9 cellular contexts compared by ENCODE assay signal in the genomic region with DNA sequence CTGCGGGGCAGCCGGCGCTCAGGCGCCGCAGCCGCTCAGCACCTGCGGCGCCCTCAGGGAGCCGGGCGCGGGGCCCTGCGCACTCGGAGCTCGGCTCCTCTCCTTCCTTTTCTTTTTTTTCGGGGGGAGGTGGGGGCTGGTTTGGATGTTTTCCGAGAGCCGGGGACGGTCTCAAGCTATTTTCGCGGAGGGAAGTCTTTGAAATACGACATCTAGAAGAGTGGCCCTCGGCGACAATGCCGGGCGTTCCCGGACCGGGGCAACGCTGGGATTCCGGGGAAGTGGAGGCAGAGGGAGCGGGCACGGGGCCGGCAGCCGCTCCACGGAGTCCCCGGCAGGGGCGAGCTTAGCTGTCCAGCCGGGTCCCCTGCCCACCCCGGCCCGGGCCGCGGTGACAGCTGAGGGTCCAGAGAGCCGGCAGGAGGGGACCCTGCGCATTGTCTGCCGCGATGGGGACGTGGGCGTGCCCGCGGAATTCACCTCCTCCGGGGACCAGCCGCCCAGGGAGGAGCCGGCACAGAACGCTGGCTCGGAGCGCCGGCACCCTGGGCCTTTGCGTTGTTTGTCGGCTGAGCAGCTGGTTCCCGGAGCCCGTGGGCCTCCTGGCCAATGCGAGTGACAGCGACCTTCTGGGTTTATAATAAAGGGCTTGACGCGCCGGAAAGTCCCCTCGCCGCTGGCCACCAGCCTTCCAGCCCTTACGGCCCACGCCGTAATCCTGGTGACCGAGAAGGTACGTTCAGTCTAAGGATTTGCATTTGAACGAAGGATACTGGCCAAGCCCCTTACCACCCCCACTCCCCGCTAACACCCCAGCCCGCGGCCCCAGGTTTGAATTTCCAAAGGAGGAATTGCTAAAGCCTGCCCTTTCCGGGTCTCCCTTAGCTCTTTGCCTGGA. TPM values are rescaled to one million over a fixed set of nuclear protein-coding genes. Genes with fewer than 3 reads are reported as not detected.
DNase-seq lines count a peak whose midpoint lies in the region; ATAC-seq and TF ChIP-seq lines count a peak whose summit lies in the region.
"Had no signal": no experiment of that assay in that cellular context is flagged by ENCODE, and none has a peak within 500 bp of the region (broad histone marks: within the 10 kb centered on the region; RNA-seq: fewer than 3 reads in every experiment).

No MANE protein-coding gene starts in this region.

- ATAC-seq in HG02759 (IDR thresholded peaks at IDR 0.05; ENCODE audit: unreplicated experiment) (peak; percentile 58), GM18519 (IDR thresholded peaks at IDR 0.05; ENCODE audit: low FRiP score, unreplicated experiment) (no peak)

- DNase-seq in OCI-LY7 (ENCODE audit: low spot score) (peak; percentile 52), activated gamma-delta T cell treated with Interleukin-2 at 50 U/mL for 16 hours (peak; percentile 48), cardiac muscle cell (ENCODE audit: low read depth in 1 of 2, low spot score in 1 of 2) (peak; percentile 25 to 51), retinal pigment epithelial cell (ENCODE audit: low read depth) (no peak), NCI-H1436 (lab: John Stamatoyannopoulos, UW) (no peak)

- H3K79me2 ChIP-seq in OCI-LY7 (ENCODE audit: insufficient read depth, low read depth, low read length) = peaks cover 11% of the 10 kb centered on the region; the same call in 1 of the 2 replicates

- H3K9me3 ChIP-seq in OCI-LY7 (ENCODE audit: low read length) = no peaks in the 10 kb centered on the region
- H3K9me3 ChIP-seq in cardiac muscle cell (ENCODE audit: low read depth) = no peaks in the 10 kb centered on the region

- H3K36me3 ChIP-seq in OCI-LY7 (ENCODE audit: insufficient read depth, low read length) (peaks cover 24% of the 10 kb centered on the region; the same call in 1 of the 2 replicates), cardiac muscle cell (no peaks in the 10 kb centered on the region)

- peaks cover 22% of the 10 kb centered on the region for H3K4me1 ChIP-seq in OCI-LY7 (ENCODE audit: insufficient read depth, low read length, poor library complexity, severe bottlenecking)
- H3K4me1 ChIP-seq in cardiac muscle cell (ENCODE audit: low read depth) = peaks cover 28% of the 10 kb centered on the region

- H2AFZ ChIP-seq in OCI-LY7 (ENCODE audit: low read length) = peak overlapping the region; percentile 92

- H3K27ac ChIP-seq in OCI-LY7 (ENCODE audit: low read depth, low read length, poor library complexity, severe bottlenecking) (peak overlapping the region; percentile 32), cardiac muscle cell (no peak overlapping the region)

- H3K9me2 ChIP-seq in OCI-LY7 (ENCODE audit: insufficient read depth, low read length) = no peaks in the 10 kb centered on the region

- no TSS peak for BruUV-seq in OCI-LY7 (replicated peaks; lab: Mats Ljungman, UMichigan)

- H3K4me3 ChIP-seq in GM12875 (ENCODE audit: low read depth, low read length) (peak overlapping the region; percentile 94), OCI-LY7 (ENCODE audit: low read depth, low read length, poor library complexity, severe bottlenecking) (peak overlapping the region; percentile 97), cardiac muscle cell (peak overlapping the region; percentile 79), retinal pigment epithelial cell (ENCODE audit: low read length) (peak overlapping the region; percentile 62)

- no peak for TF ChIP-seq CTCF in GM12875 (IDR thresholded peaks at IDR 0.05; ENCODE audit: borderline replicate concordance, insufficient read depth, low read depth, low read length)
- TF ChIP-seq CTCF in OCI-LY7 (conservative IDR thresholded peaks at IDR 0.05; ENCODE audit: low read length) = no peak
- no peak for TF ChIP-seq CTCF in cardiac muscle cell (IDR thresholded peaks at IDR 0.05; ENCODE audit: low read depth, low read length)
- no peak for TF ChIP-seq CTCF in retinal pigment epithelial cell (conservative IDR thresholded peaks at IDR 0.05; ENCODE audit: low read depth, low read length)

- intact Hi-C loops in OCI-LY7 (cut with micrococcal nuclease; ENCODE audit: unreplicated experiment) = no loop called here

- POLR2A ChIA-PET in OCI-LY7 (lab: Charles Lee) = interaction anchor here (0.7 to 2.8 kb wide), 5 partner anchors 14 to 114 kb away, joined by 3 to 11 read pairs (median 6); no protein-coding TSS in a partner anchor

- peaks cover 18% of the 10 kb centered on the region for H3K27me3 ChIP-seq in cardiac muscle cell

- CTCF ChIA-PET in OCI-LY7 (lab: Charles Lee; ENCODE audit: unreplicated experiment) = interaction anchor here (0.7 to 1.2 kb wide), 3 partner anchors 23 to 59 kb away, joined by 3 to 4 read pairs (median 3); no protein-coding TSS in a partner anchor

- peak overlapping the region; percentile 86 for H3K4me2 ChIP-seq in OCI-LY7 (ENCODE audit: low read length)

- H4K20me1 ChIP-seq in OCI-LY7 (ENCODE audit: insufficient read depth, low read length) = no peaks in the 10 kb centered on the region

RNA-seq across cellular contexts. Expression of a gene that starts 0.6 kb away (rescaled TPM):
- total RNA-seq in OCI-LY7 (2014; rRNA removed; shearing (Covaris generic)) = 20.5 and 27.6 TPM in 2 replicates
- total RNA-seq in OCI-LY7 (2022) (22.5 and 29.4 TPM in 2 replicates), cardiac muscle cell (5.3 and 8.4 TPM in 2 replicates)
- polyA plus RNA-seq in cardiac muscle cell = 3.5 and 6.0 TPM in 2 replicates

RNA-seq across cellular contexts. Expression of a gene that starts 18.2 kb away (rescaled TPM):
- total RNA-seq in OCI-LY7 (2014; rRNA removed; shearing (Covaris generic)) = 1.9 and 3.9 TPM in 2 replicates
- 2.5 and 3.5 TPM in 2 replicates for total RNA-seq in OCI-LY7 (2022)
- 0.06 TPM in 1 of 2 replicates, not detected in the other for total RNA-seq in cardiac muscle cell
- 0.43 and 1.6 TPM in 2 replicates for polyA plus RNA-seq in cardiac muscle cell
- total RNA-seq: dermis microvascular lymphatic vessel endothelial cell had no signal

Comparison
In these comparisons a context has a peak if more than half of its experiments do, and no peak if none do; other contexts are left out.
1. DNase-seq: peak in OCI-LY7 (single experiment), activated gamma-delta T cell treated with Interleukin-2 at 50 U/mL for 16 hours (single experiment) and cardiac muscle cell (2 of 2); none in retinal pigment epithelial cell (single experiment) and NCI-H1436 (single experiment).
2. Peak in every context shown above with its lines, with median percentiles within 50 percentile points of each other: H3K4me3 ChIP-seq.